ENCODE assay signal across 1 cellular context in genomic region chr5:58582411-58583393, GRCh38.
TF ChIP-seq lines count a peak whose summit lies in the region.

RAB3C (plus strand) TSS chr5:58583075; CDS start chr5:58583209, 134 bp downstream.

TF ChIP-seq in HEK293, 187 proteins besides CTCF, POLR2A, EP300 and RAD21 (continued from another document):
- peak; percentile 82 for TF ChIP-seq ZNF449 (tag by site-specific recombination; IDR thresholded peaks at IDR 0.05)
